Comparison of ENCODE assay signal across 8 cellular contexts in genomic region chr4:184805462-184806245, GRCh38. TPM values are rescaled to one million over a fixed set of nuclear protein-coding genes. Genes with fewer than 3 reads are reported as not detected.
A peak's percentile ranks its signal among the peaks of the same experiment; 100 is the strongest.
DNase-seq lines count a peak whose midpoint lies in the region; ATAC-seq and TF ChIP-seq lines count a peak whose summit lies in the region.

No MANE protein-coding gene starts in this region.

- ATAC-seq in GM18505 (IDR thresholded peaks at IDR 0.05; ENCODE audit: unreplicated experiment) = peak; percentile 64
- peak; percentile 75 for ATAC-seq in HG02798 (IDR thresholded peaks at IDR 0.05; ENCODE audit: poor library complexity, unreplicated experiment)
- ATAC-seq in left ventricle myocardium superior = peak; percentile 89
- ATAC-seq in HG02870 (IDR thresholded peaks at IDR 0.05; ENCODE audit: unreplicated experiment) = no peak

- TF ChIP-seq POLR2A in GM18505 (IDR thresholded peaks at IDR 0.05; ENCODE audit: borderline replicate concordance, extremely low read depth, insufficient read depth, insufficient read length) (no peak), Raji (IDR thresholded peaks at IDR 0.05; ENCODE audit: insufficient read depth, low read depth, low read length) (peak; percentile 60)

- intact Hi-C loops in left ventricle myocardium superior (cut with micrococcal nuclease) = no loop called here

- peak; percentile 90 for DNase-seq in left ventricle myocardium superior
- peak; percentile 83 for DNase-seq in superior temporal gyrus (ENCODE audit: extremely low spot score)
- DNase-seq in middle frontal gyrus (ENCODE audit: extremely low spot score, low spot score) = no peak
- no peak for DNase-seq in GM19240 (ENCODE audit: insufficient read length, low spot score)

RNA-seq across cellular contexts. Expression of gene ACSL1, which starts 20.1 kb away (rescaled TPM):
- 477 TPM for total RNA-seq in left ventricle myocardium superior

Comparison
In these comparisons a context has a peak if more than half of its experiments do, and no peak if none do; other contexts are left out.
1. DNase-seq: peak in left ventricle myocardium superior (single experiment) and superior temporal gyrus (single experiment); none in middle frontal gyrus (single experiment) and GM19240 (single experiment).